Comparison of ENCODE assay signal across 9 cellular contexts in genomic region chr6:156791261-156791850, GRCh38. TPM values are rescaled to one million over a fixed set of nuclear protein-coding genes. Genes with fewer than 3 reads are reported as not detected.
DNase-seq lines count a peak whose midpoint lies in the region; ATAC-seq and TF ChIP-seq lines count a peak whose summit lies in the region.
"Had no signal": no experiment of that assay in that cellular context is flagged by ENCODE, and none has a peak within 500 bp of the region (broad histone marks: within the 10 kb centered on the region; RNA-seq: fewer than 3 reads in every experiment).

No MANE protein-coding gene starts in this region.

- ATAC-seq in HG03039 (IDR thresholded peaks at IDR 0.05; ENCODE audit: unreplicated experiment) (peak; percentile 51), natural killer cell (peak in 2 of 3 donors; percentile 38)

- no peaks in the 10 kb centered on the region for H3K36me3 ChIP-seq in ascending aorta
- H3K36me3 ChIP-seq: adrenal gland had no signal

- H3K4me1 Mint-ChIP-seq in natural killer cell = peaks cover 76 to 88% of the 10 kb centered on the region in 2 donors

- no peaks in the 10 kb centered on the region for H3K36me3 Mint-ChIP-seq in natural killer cell

- TF ChIP-seq CTCF in cardiac fibroblast (IDR thresholded peaks at IDR 0.05; ENCODE audit: low read depth, low read length) = no peak
- TF ChIP-seq CTCF in natural killer cell (IDR thresholded peaks at IDR 0.05) = no peak
- TF ChIP-seq CTCF in ascending aorta (IDR thresholded peaks at IDR 0.05) = no peak

- peaks cover 8 to 52% of the 10 kb centered on the region in 2 donors for H3K4me1 ChIP-seq in ascending aorta

- H3K27me3 Mint-ChIP-seq in natural killer cell (ENCODE audit: low read depth in 2 of 2) = no peaks in the 10 kb centered on the region

- H3K27me3 ChIP-seq in ascending aorta = no peaks in the 10 kb centered on the region
- H3K27me3 ChIP-seq: adrenal gland had no signal

- H3K9me3 Mint-ChIP-seq in natural killer cell = no peaks in the 10 kb centered on the region

- no peak overlapping the region for H3K4me3 Mint-ChIP-seq in natural killer cell

- no peak overlapping the region for H3K27ac Mint-ChIP-seq in natural killer cell

- peak; percentile 17 for DNase-seq in stimulated activated CD4-positive, alpha-beta T cell treated with anti-CD3 and anti-CD28 coated beads, Interleukin-1b, Interleukin-23, amount 100 ng/mL, for 48 hours
- DNase-seq in stimulated activated CD4-positive, alpha-beta T cell treated with anti-CD3 and anti-CD28 coated beads, Interleukin-4, amount 100 ng/mL, for 1 hour = no peak
- DNase-seq in NCI-H2227 (lab: John Stamatoyannopoulos, UW; ENCODE audit: unreplicated experiment) (peak; percentile 78), cardiac fibroblast (ENCODE audit: low read depth in 2 of 2) (peak; percentile 79 to 87), natural killer cell (no peak), 8988T (no peak), ascending aorta (ENCODE audit: low spot score in 2 of 2) (no peak)

- H3K4me3 ChIP-seq in cardiac fibroblast (replicated peaks in 1 of 2; ENCODE audit: low read depth in 2 of 2, low read length in 2 of 2) = no peak overlapping the region
- peak overlapping the region in 1 of 2 donors; percentile 12 for H3K4me3 ChIP-seq in ascending aorta

- intact Hi-C loops in natural killer cell (cut with micrococcal nuclease) = no loop called here
- intact Hi-C loops in ascending aorta (cut with DNase I) = no loop called here

- H3K27ac ChIP-seq in ascending aorta = no peak overlapping the region

- no peaks in the 10 kb centered on the region for H3K9me3 ChIP-seq in ascending aorta
- H3K9me3 ChIP-seq: adrenal gland had no signal

RNA-seq across cellular contexts. Expression of gene ARID1B, which starts 14.2 kb away (rescaled TPM):
- total RNA-seq in natural killer cell = 100 to 1,000 TPM; 180 to 201 (median 189) TPM
- 97.9 TPM for total RNA-seq in ascending aorta

Comparison
In these comparisons a context has a peak if more than half of its experiments do, and no peak if none do; other contexts are left out.
1. DNase-seq: peak in stimulated activated CD4-positive, alpha-beta T cell treated with anti-CD3 and anti-CD28 coated beads, Interleukin-1b, Interleukin-23, amount 100 ng/mL, for 48 hours (single experiment), NCI-H2227 (single experiment) and cardiac fibroblast (2 of 2); none in stimulated activated CD4-positive, alpha-beta T cell treated with anti-CD3 and anti-CD28 coated beads, Interleukin-4, amount 100 ng/mL, for 1 hour (single experiment), natural killer cell (single experiment), 8988T (single experiment) and ascending aorta (0 of 2).